ENCODE assay signal across 25 cellular contexts in genomic region chr1:246711548-246712003, GRCh38.
"Had no signal": no experiment of that assay in that cellular context is flagged by ENCODE, and none has a peak within 500 bp of the region (broad histone marks: within the 10 kb centered on the region; RNA-seq: fewer than 3 reads in every experiment).

No MANE protein-coding gene starts in this region.

- H3K27ac ChIP-seq: HL-60, RWPE1 had no signal

- H3K4me3 ChIP-seq: MG63 had no signal

- H3K9ac ChIP-seq: SK-N-SH had no signal

- H3K36me3 ChIP-seq: MG63 had no signal

- DNase-seq: IMR-90; Karpas-422; KG1; MG63; NCI-H1092; NCI-H1105 treated with DMSO at 0.1 percent for 48 hours; NCI-H1417 treated with DMSO at 0.1 percent for 48 hours; NCI-H146; NCI-H1694 treated with DMSO at 0.1 percent for 48 hours; NCI-H1930; NCI-H2081; NCI-H2107; NCI-H2227 treated with DMSO at 0.1 percent for 48 hours; NCI-H510A; NCI-H524 treated with DMSO at 0.1 percent for 48 hours; NCI-H69; NCI-H774; NK-92 treated with Interleukin-12 subunit alpha and Interleukin-12 subunit beta, amount 100 ng/mL, for 24 hours; PC-3; SHP77; SK-N-SH; SW 1271 had no signal

- H3K9me3 ChIP-seq: SK-N-SH had no signal

- ATAC-seq: Panc1, PC-3 had no signal

- H3K4me2 ChIP-seq: SK-N-SH had no signal
